ENCODE assay signal across 19 cellular contexts in genomic region chr1:195763146-195763906, GRCh38.
DNase-seq lines count a peak whose midpoint lies in the region; ATAC-seq and TF ChIP-seq lines count a peak whose summit lies in the region.
"Had no signal": no experiment of that assay in that cellular context is flagged by ENCODE, and none has a peak within 500 bp of the region (broad histone marks: within the 10 kb centered on the region; RNA-seq: fewer than 3 reads in every experiment).

No MANE protein-coding gene starts in this region.

- no peaks in the 10 kb centered on the region for H3K4me1 ChIP-seq in GM23338 (ENCODE audit: insufficient read depth)
- peaks cover 6% of the 10 kb centered on the region in 2 experiments for H3K4me1 ChIP-seq in trophoblast cell (ENCODE audit: control insufficient read depth in 1 of 2, insufficient read depth in 2 of 2, low read length in 2 of 2)

- H2AFZ ChIP-seq in GM23338 (peak overlapping the region; percentile 6; the same call in 1 of the 2 replicates), trophoblast cell (ENCODE audit: insufficient read depth, low read length, poor library complexity) (peak overlapping the region; percentile 35)

- H3F3A ChIP-seq in GM23338 (replicated peaks; ENCODE audit: low read depth): no peaks in the 10 kb centered on the region

- no peak overlapping the region for H4K8ac ChIP-seq in trophoblast cell (ENCODE audit: low read depth, low read length)

- peak; percentile 61 for ATAC-seq in GM23338
- peak; percentile 82 for ATAC-seq in WTC11
- no peak for ATAC-seq in T-helper 17 cell
- ATAC-seq: activated naive CD4-positive, alpha-beta T cell treated with anti-CD3 and anti-CD28 coated beads, Interleukin-2, amount 50 U/mL, for 72 hours; activated T-cell treated with anti-CD3 and anti-CD28 coated beads, Interleukin-2, amount 50 U/mL, for 4 hours; stimulated activated effector memory CD8-positive, alpha-beta T cell treated with anti-CD3 and anti-CD28 coated beads, Interleukin-12 subunit alpha, Interleukin-12 subunit beta, amount 100 ng/mL, for 72 hours had no signal

- H3K27me3 ChIP-seq in GM23338 (ENCODE audit: insufficient read depth): no peaks in the 10 kb centered on the region
- H3K27me3 ChIP-seq in trophoblast cell (ENCODE audit: insufficient read depth, low read length): no peaks in the 10 kb centered on the region
- H3K27me3 ChIP-seq: BLaER1 treated with 17β-estradiol and CSF1 and Interleukin-3, amounts not matched to agents 10 nM and 100 nM; brain microvascular endothelial cell had no signal

- H4K20me1 ChIP-seq in GM23338 (replicated peaks; ENCODE audit: insufficient read depth): no peaks in the 10 kb centered on the region
- H4K20me1 ChIP-seq: BLaER1 treated with 17β-estradiol and CSF1 and Interleukin-3, amounts not matched to agents 10 nM and 100 nM had no signal

- H3K4me3 Mint-ChIP-seq in GM23338 (no peak overlapping the region), WTC11 (no peak overlapping the region), T-helper 17 cell (no peak overlapping the region)
- H3K4me3 Mint-ChIP-seq: activated CD4-positive, alpha-beta memory T cell treated with anti-CD3 and anti-CD28 coated beads, Interleukin-2, amount 10 ng/mL, durations not matched to agents 7 days and 5 days; activated T-cell treated with anti-CD3 and anti-CD28 coated beads, Interleukin-2, amount 50 U/mL, for 4 hours; stimulated activated effector memory CD8-positive, alpha-beta T cell treated with anti-CD3 and anti-CD28 coated beads, Interleukin-12 subunit alpha, Interleukin-12 subunit beta, amount 100 ng/mL, for 72 hours had no signal

- no peak overlapping the region for H4K91ac ChIP-seq in trophoblast cell (ENCODE audit: low read depth, low read length)

- peak overlapping the region; percentile 68 for H3K18ac ChIP-seq in trophoblast cell (ENCODE audit: low read length)

- TF ChIP-seq CTCF in GM23338 (conservative IDR thresholded peaks at IDR 0.05; ENCODE audit: low read depth in 2 of 2) (peak in 1 of 2 experiments; percentile 32; a peak in 2 of 4 replicates), WTC11 (IDR thresholded peaks at IDR 0.05) (no peak)

- no peak overlapping the region for H2BK5ac ChIP-seq in trophoblast cell (ENCODE audit: low read depth, low read length, poor library complexity)

- no peak overlapping the region for H4K12ac ChIP-seq in trophoblast cell (ENCODE audit: low read depth, low read length)

- H3K14ac ChIP-seq in trophoblast cell (ENCODE audit: low read length): peak overlapping the region; percentile 64

- no peak overlapping the region for H3K9ac ChIP-seq in trophoblast cell (ENCODE audit: low read length)
- H3K9ac ChIP-seq: BLaER1 treated with 17β-estradiol and CSF1 and Interleukin-3, amounts not matched to agents 10 nM and 100 nM had no signal

- POLR2A ChIA-PET in WTC11 (lab: Charles Lee): no interaction called here

- H3K36me3 ChIP-seq in GM23338 (ENCODE audit: insufficient read depth): no peaks in the 10 kb centered on the region
- peaks cover 0 to 2% of the 10 kb centered on the region in 2 experiments for H3K36me3 ChIP-seq in trophoblast cell (ENCODE audit: control insufficient read depth in 1 of 2, insufficient read depth in 2 of 2, low read length in 2 of 2)
- H3K36me3 ChIP-seq: BLaER1 treated with 17β-estradiol and CSF1 and Interleukin-3, amounts not matched to agents 10 nM and 100 nM; brain microvascular endothelial cell; thoracic aorta had no signal

- H3K4me2 ChIP-seq in GM23338: no peak overlapping the region
- no peak overlapping the region for H3K4me2 ChIP-seq in trophoblast cell (ENCODE audit: low read length)
- H3K4me2 ChIP-seq: BLaER1 treated with 17β-estradiol and CSF1 and Interleukin-3, amounts not matched to agents 10 nM and 100 nM had no signal

- no peak overlapping the region for H2AK5ac ChIP-seq in trophoblast cell (ENCODE audit: low read length)

- H3K9me3 Mint-ChIP-seq in GM23338 (no peaks in the 10 kb centered on the region), WTC11 (no peaks in the 10 kb centered on the region)
- H3K9me3 Mint-ChIP-seq: activated CD4-positive, alpha-beta memory T cell treated with anti-CD3 and anti-CD28 coated beads, Interleukin-2, amount 10 ng/mL, durations not matched to agents 7 days and 5 days; activated T-cell treated with anti-CD3 and anti-CD28 coated beads, Interleukin-2, amount 50 U/mL, for 4 hours had no signal

- H3K36me3 Mint-ChIP-seq in GM23338 (ENCODE audit: low read depth) (no peaks in the 10 kb centered on the region), WTC11 (no peaks in the 10 kb centered on the region), T-helper 17 cell (ENCODE audit: low read depth) (no peaks in the 10 kb centered on the region)
- H3K36me3 Mint-ChIP-seq: activated naive CD4-positive, alpha-beta T cell treated with anti-CD3 and anti-CD28 coated beads, Interleukin-2, amount 50 U/mL, for 72 hours; stimulated activated effector memory CD8-positive, alpha-beta T cell treated with anti-CD3 and anti-CD28 coated beads, Interleukin-12 subunit alpha, Interleukin-12 subunit beta, amount 100 ng/mL, for 72 hours had no signal

- WGBS in trophoblast cell (ENCODE audit: extremely low coverage, insufficient coverage, insufficient read length): no CpG with 5 or more reads among the region's 22 CpGs

- no peaks in the 10 kb centered on the region for H3K9me2 ChIP-seq in GM23338 (ENCODE audit: insufficient read depth)

- H2BK120ac ChIP-seq in trophoblast cell (ENCODE audit: insufficient read depth, low read length, poor library complexity): no peak overlapping the region

- H2BK12ac ChIP-seq in trophoblast cell (ENCODE audit: low read length): peak overlapping the region; percentile 49

- CTCF ChIA-PET in WTC11 (lab: Charles Lee): no interaction called here

- H3K27ac Mint-ChIP-seq in GM23338 (no peak overlapping the region), WTC11 (peak overlapping the region; percentile 32; the same call in 1 of the 2 replicates), T-helper 17 cell (no peak overlapping the region)
- H3K27ac Mint-ChIP-seq: activated CD4-positive, alpha-beta memory T cell treated with anti-CD3 and anti-CD28 coated beads, Interleukin-2, amount 10 ng/mL, durations not matched to agents 7 days and 5 days; activated naive CD4-positive, alpha-beta T cell treated with anti-CD3 and anti-CD28 coated beads, Interleukin-2, amount 50 U/mL, for 72 hours; stimulated activated effector memory CD8-positive, alpha-beta T cell treated with anti-CD3 and anti-CD28 coated beads, Interleukin-12 subunit alpha, Interleukin-12 subunit beta, amount 100 ng/mL, for 72 hours had no signal

- H3K4ac ChIP-seq in trophoblast cell (ENCODE audit: low read depth, low read length): no peak overlapping the region

- no peaks in the 10 kb centered on the region for H3K4me1 Mint-ChIP-seq in GM23338
- H3K4me1 Mint-ChIP-seq in WTC11: no peaks in the 10 kb centered on the region
- no peaks in the 10 kb centered on the region for H3K4me1 Mint-ChIP-seq in T-helper 17 cell
- H3K4me1 Mint-ChIP-seq: activated CD4-positive, alpha-beta memory T cell treated with anti-CD3 and anti-CD28 coated beads, Interleukin-2, amount 10 ng/mL, durations not matched to agents 7 days and 5 days; stimulated activated effector memory CD8-positive, alpha-beta T cell treated with anti-CD3 and anti-CD28 coated beads, Interleukin-12 subunit alpha, Interleukin-12 subunit beta, amount 100 ng/mL, for 72 hours had no signal

- intact Hi-C loops in posterior vena cava (cut with DNase I): no loop called here

- H3K23ac ChIP-seq in trophoblast cell (ENCODE audit: low read length): no peak overlapping the region

- H3K27me3 Mint-ChIP-seq in GM23338 (ENCODE audit: insufficient read depth, low read depth, poor library complexity): no peaks in the 10 kb centered on the region
- H3K27me3 Mint-ChIP-seq in WTC11 (ENCODE audit: low read depth): no peaks in the 10 kb centered on the region
- H3K27me3 Mint-ChIP-seq in T-helper 17 cell: no peaks in the 10 kb centered on the region
- H3K27me3 Mint-ChIP-seq: activated CD4-positive, alpha-beta memory T cell treated with anti-CD3 and anti-CD28 coated beads, Interleukin-2, amount 10 ng/mL, durations not matched to agents 7 days and 5 days had no signal

- H3K9me3 ChIP-seq in trophoblast cell (ENCODE audit: insufficient read depth, low read depth, low read length) (no peaks in the 10 kb centered on the region), T-helper 17 cell (ENCODE audit: control insufficient read depth, low read length, poor library complexity, severe bottlenecking) (no peaks in the 10 kb centered on the region)
- H3K9me3 ChIP-seq: BLaER1 treated with 17β-estradiol and CSF1 and Interleukin-3, amounts not matched to agents 10 nM and 100 nM; thoracic aorta had no signal

- no peaks in the 10 kb centered on the region for H3K79me2 ChIP-seq in GM23338 (replicated peaks; ENCODE audit: insufficient read depth)
- H3K79me2 ChIP-seq in trophoblast cell (ENCODE audit: control insufficient read depth, insufficient read depth, low read length, poor library complexity): no peaks in the 10 kb centered on the region

- H3K4me3 ChIP-seq in GM23338 (no peak overlapping the region), trophoblast cell (ENCODE audit: low read depth, low read length) (peak overlapping the region; percentile 32)
- H3K4me3 ChIP-seq: BLaER1 treated with 17β-estradiol and CSF1 and Interleukin-3, amounts not matched to agents 10 nM and 100 nM; thoracic aorta had no signal

- H3K27ac ChIP-seq in GM23338 (ENCODE audit: low read depth) (no peak overlapping the region), trophoblast cell (ENCODE audit: low read depth, low read length) (no peak overlapping the region)
- H3K27ac ChIP-seq: BLaER1 treated with 17β-estradiol and CSF1 and Interleukin-3, amounts not matched to agents 10 nM and 100 nM; brain microvascular endothelial cell; thoracic aorta; VCaP had no signal

- peak; percentile 26 for DNase-seq in GM23338 (ENCODE audit: low spot score)
- DNase-seq in NCI-H1105 (lab: John Stamatoyannopoulos, UW): peak; percentile 45
- no peak for DNase-seq in WTC11 (ENCODE audit: low spot score)
- peak in 1 of 2 donors; percentile 4 for DNase-seq in trophoblast cell
- DNase-seq in posterior vena cava (ENCODE audit: low spot score): no peak
- no peak for DNase-seq in T-helper 17 cell
- no peak for DNase-seq in GOT3 (lab: John Stamatoyannopoulos, UW)
- DNase-seq: activated CD4-positive, alpha-beta memory T cell treated with anti-CD3 and anti-CD28 coated beads, Interleukin-2, amount 10 ng/mL, durations not matched to agents 7 days and 5 days; activated T-cell treated with anti-CD3 and anti-CD28 coated beads, Interleukin-2, amount 50 U/mL, for 4 hours; brain microvascular endothelial cell; dermis blood vessel endothelial cell; H7; NCI-H1694 treated with DMSO at 0.1 percent for 48 hours; NCI-H526 treated with DMSO at 0.1 percent for 48 hours had no signal

- peaks cover 2% of the 10 kb centered on the region for H3K79me1 ChIP-seq in trophoblast cell (ENCODE audit: low read length)

TF ChIP-seq in GM23338, 12 proteins besides CTCF, POLR2A, EP300 and RAD21 (continues in another document):
- TF ChIP-seq EZH2 (IDR thresholded peaks at IDR 0.05; ENCODE audit: low read depth, unreplicated experiment): no peak

TF ChIP-seq in WTC11, 78 proteins besides CTCF, POLR2A, EP300 and RAD21 (continues in another document):
- TF ChIP-seq NR3C1 (CRISPR knock-in tag; conservative IDR thresholded peaks at IDR 0.05; ENCODE audit: low read depth) (no peak), ZNF671 (CRISPR knock-in tag; IDR thresholded peaks at IDR 0.05) (no peak), FOXP1 (CRISPR knock-in tag; IDR thresholded peaks at IDR 0.05; ENCODE audit: borderline replicate concordance) (no peak)

Comparison
In these comparisons a context has a peak if more than half of its experiments do, and no peak if none do; other contexts are left out.
1. DNase-seq: peak in GM23338 (single experiment) and NCI-H1105 (single experiment); none in WTC11 (single experiment), posterior vena cava (single experiment), T-helper 17 cell (0 of 3) and GOT3 (single experiment).